ENCODE assay signal across 2 cellular contexts in the genomic region with DNA sequence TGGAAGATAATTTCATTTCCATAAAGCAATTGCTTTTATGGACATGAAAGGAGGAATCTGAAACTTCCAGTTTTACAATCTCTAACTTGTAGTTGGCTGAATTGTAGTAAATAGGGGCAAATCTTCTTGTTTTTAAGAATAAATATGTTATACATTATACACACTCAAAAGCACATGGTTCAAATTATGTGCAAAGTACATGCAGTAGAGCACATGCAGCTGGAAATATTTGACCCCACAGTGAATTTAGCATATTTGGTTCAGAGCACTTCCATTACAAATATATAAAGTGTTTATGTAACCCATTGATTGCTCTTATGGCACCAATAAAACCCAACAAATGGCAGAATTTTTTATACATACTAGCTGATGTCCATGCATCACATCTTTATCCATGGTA.
TF ChIP-seq lines count a peak whose summit lies in the region.

No MANE protein-coding gene starts in this region.

TF ChIP-seq in liver, 16 proteins besides CTCF, POLR2A, EP300 and RAD21 (continued from another document):
- TF ChIP-seq, protein P1, sequence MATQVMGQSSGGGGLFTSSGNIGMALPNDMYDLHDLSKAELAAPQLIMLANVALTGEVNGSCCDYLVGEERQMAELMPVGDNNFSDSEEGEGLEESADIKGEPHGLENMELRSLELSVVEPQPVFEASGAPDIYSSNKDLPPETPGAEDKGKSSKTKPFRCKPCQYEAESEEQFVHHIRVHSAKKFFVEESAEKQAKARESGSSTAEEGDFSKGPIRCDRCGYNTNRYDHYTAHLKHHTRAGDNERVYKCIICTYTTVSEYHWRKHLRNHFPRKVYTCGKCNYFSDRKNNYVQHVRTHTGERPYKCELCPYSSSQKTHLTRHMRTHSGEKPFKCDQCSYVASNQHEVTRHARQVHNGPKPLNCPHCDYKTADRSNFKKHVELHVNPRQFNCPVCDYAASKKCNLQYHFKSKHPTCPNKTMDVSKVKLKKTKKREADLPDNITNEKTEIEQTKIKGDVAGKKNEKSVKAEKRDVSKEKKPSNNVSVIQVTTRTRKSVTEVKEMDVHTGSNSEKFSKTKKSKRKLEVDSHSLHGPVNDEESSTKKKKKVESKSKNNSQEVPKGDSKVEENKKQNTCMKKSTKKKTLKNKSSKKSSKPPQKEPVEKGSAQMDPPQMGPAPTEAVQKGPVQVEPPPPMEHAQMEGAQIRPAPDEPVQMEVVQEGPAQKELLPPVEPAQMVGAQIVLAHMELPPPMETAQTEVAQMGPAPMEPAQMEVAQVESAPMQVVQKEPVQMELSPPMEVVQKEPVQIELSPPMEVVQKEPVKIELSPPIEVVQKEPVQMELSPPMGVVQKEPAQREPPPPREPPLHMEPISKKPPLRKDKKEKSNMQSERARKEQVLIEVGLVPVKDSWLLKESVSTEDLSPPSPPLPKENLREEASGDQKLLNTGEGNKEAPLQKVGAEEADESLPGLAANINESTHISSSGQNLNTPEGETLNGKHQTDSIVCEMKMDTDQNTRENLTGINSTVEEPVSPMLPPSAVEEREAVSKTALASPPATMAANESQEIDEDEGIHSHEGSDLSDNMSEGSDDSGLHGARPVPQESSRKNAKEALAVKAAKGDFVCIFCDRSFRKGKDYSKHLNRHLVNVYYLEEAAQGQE (IDR thresholded peaks at IDR 0.05): no peak
TF ChIP-seq in liver: peak in this region for 0.

TF ChIP-seq in HepG2, 621 proteins besides CTCF, POLR2A, EP300 and RAD21 (continued from another document):
- TF ChIP-seq, protein P2, sequence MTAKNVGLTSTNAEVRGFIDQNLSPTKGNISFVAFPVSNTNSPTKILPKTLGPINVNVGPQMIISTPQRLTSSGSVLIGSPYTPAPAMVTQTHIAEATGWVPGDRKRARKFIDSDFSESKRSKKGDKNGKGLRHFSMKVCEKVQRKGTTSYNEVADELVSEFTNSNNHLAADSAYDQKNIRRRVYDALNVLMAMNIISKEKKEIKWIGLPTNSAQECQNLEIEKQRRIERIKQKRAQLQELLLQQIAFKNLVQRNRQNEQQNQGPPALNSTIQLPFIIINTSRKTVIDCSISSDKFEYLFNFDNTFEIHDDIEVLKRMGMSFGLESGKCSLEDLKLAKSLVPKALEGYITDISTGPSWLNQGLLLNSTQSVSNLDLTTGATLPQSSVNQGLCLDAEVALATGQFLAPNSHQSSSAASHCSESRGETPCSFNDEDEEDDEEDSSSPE (CRISPR knock-in tag; IDR thresholded peaks at IDR 0.05): no peak
- TF ChIP-seq ZNF230 (CRISPR knock-in tag; IDR thresholded peaks at IDR 0.05) (no peak), ZBTB42 (CRISPR knock-in tag; IDR thresholded peaks at IDR 0.05) (no peak)
